In genomic region chr7:134686782-134687181, GRCh38 we compare ENCODE assay signal across 9 cellular contexts. TPM values are rescaled to one million over a fixed set of nuclear protein-coding genes. Genes with fewer than 3 reads are reported as not detected.
A peak's percentile ranks its signal among the peaks of the same experiment; 100 is the strongest.
DNase-seq lines count a peak whose midpoint lies in the region; ATAC-seq and TF ChIP-seq lines count a peak whose summit lies in the region.
"Had no signal": no experiment of that assay in that cellular context is flagged by ENCODE, and none has a peak within 500 bp of the region (broad histone marks: within the 10 kb centered on the region; RNA-seq: fewer than 3 reads in every experiment).

No MANE protein-coding gene starts in this region.

- H3K36me3 Mint-ChIP-seq in GM23338 (ENCODE audit: low read depth) (no peaks in the 10 kb centered on the region), progenitor cell of endocrine pancreas (ENCODE audit: insufficient read depth) (no peaks in the 10 kb centered on the region)

- CTCF ChIA-PET in Panc1 (lab: Charles Lee) = interaction anchor here (0.8 kb wide), 1 partner anchor 259 kb away, joined by 6 read pairs; no protein-coding TSS in a partner anchor

- H3K27ac Mint-ChIP-seq in GM23338 (no peak overlapping the region), progenitor cell of endocrine pancreas (no peak overlapping the region)

- WGBS in esophagus squamous epithelium, 2 donors = 34 to 38% methylated on average over 6 of the region's 6 CpGs

- H4K20me1 ChIP-seq in GM23338 (replicated peaks; ENCODE audit: insufficient read depth) = no peaks in the 10 kb centered on the region

- H3K4me3 ChIP-seq in GM23338 (no peak overlapping the region), Panc1 (ENCODE audit: low read depth in 2 of 2, low read length in 2 of 2) (no peak overlapping the region), esophagus squamous epithelium (no peak overlapping the region)

- H3K27me3 Mint-ChIP-seq in GM23338 (ENCODE audit: insufficient read depth, low read depth, poor library complexity) (peaks cover 3% of the 10 kb centered on the region), progenitor cell of endocrine pancreas (no peaks in the 10 kb centered on the region)

- H3K4me3 Mint-ChIP-seq in GM23338 = no peak overlapping the region
- H3K4me3 Mint-ChIP-seq in progenitor cell of endocrine pancreas (ENCODE audit: low read depth) = no peak overlapping the region

- no peak for TF ChIP-seq POLR2A in esophagus squamous epithelium (IDR thresholded peaks at IDR 0.05)

- H3K27me3 ChIP-seq in GM23338 (ENCODE audit: insufficient read depth) (no peaks in the 10 kb centered on the region), Panc1 (ENCODE audit: control insufficient read depth, insufficient read depth, low read length) (no peaks in the 10 kb centered on the region), esophagus squamous epithelium (no peaks in the 10 kb centered on the region)

- BruUV-seq in Panc1 (replicated peaks; lab: Mats Ljungman, UMichigan) = no TSS peak

- no peak; the same call in 2 of the 3 replicates for ATAC-seq in GM23338
- ATAC-seq in Panc1 = peak; percentile 57
- no peak for ATAC-seq in GM19397 (IDR thresholded peaks at IDR 0.05; ENCODE audit: unreplicated experiment)
- ATAC-seq in GM18517 (IDR thresholded peaks at IDR 0.05; ENCODE audit: unreplicated experiment) = no peak

- no peaks in the 10 kb centered on the region for H3K9me2 ChIP-seq in GM23338 (ENCODE audit: insufficient read depth)

- H3K36me3 ChIP-seq in GM23338 (ENCODE audit: insufficient read depth) = no peaks in the 10 kb centered on the region
- H3K36me3 ChIP-seq in Panc1 (ENCODE audit: control insufficient read depth, insufficient read depth, low read length) = no peaks in the 10 kb centered on the region
- no peaks in the 10 kb centered on the region for H3K36me3 ChIP-seq in esophagus squamous epithelium

- no peak overlapping the region for H3K4me2 ChIP-seq in GM23338

- H3K27ac ChIP-seq in GM23338 (ENCODE audit: low read depth) (no peak overlapping the region), Panc1 (ENCODE audit: low read length) (no peak overlapping the region), esophagus squamous epithelium (no peak overlapping the region)

- H3K9me3 ChIP-seq in Panc1 (ENCODE audit: control insufficient read depth, insufficient read depth, low read depth, low read length) (no peaks in the 10 kb centered on the region), esophagus squamous epithelium (no peaks in the 10 kb centered on the region)

- no peaks in the 10 kb centered on the region for H3F3A ChIP-seq in GM23338 (replicated peaks; ENCODE audit: low read depth)

- in situ Hi-C loops in Panc1 (cut with HindIII; ENCODE audit: low pct_unique_long_range_greater_than_20kb, low sequenced_read_pairs) = no loop called here

- no peaks in the 10 kb centered on the region for H3K79me2 ChIP-seq in GM23338 (replicated peaks; ENCODE audit: insufficient read depth)

- H3K4me1 ChIP-seq in GM23338 (ENCODE audit: insufficient read depth) = no peaks in the 10 kb centered on the region
- H3K4me1 ChIP-seq in Panc1 (ENCODE audit: control insufficient read depth, insufficient read depth, low read length) = no peaks in the 10 kb centered on the region
- H3K4me1 ChIP-seq in esophagus squamous epithelium = peaks cover 0 to 17% (median 13%) of the 10 kb centered on the region in 3 donors

- POLR2A ChIA-PET in Panc1 (lab: Charles Lee) = no interaction called here

- intact Hi-C loops in Panc1 (cut with micrococcal nuclease; ENCODE audit: unreplicated experiment) = loop anchor here (5.0 kb wide), 1 partner anchor 256 kb away; no protein-coding TSS in a partner anchor
- intact Hi-C loops in esophagus squamous epithelium (cut with DNase I) = loop anchor here (10.0 kb wide), 1 partner anchor 478 kb away; no protein-coding TSS in a partner anchor

- peak in 1 of 2 experiments; percentile 8; a peak in 1 of 4 replicates for TF ChIP-seq CTCF in GM23338 (conservative IDR thresholded peaks at IDR 0.05; ENCODE audit: low read depth in 2 of 2)
- peak; percentile 33 for TF ChIP-seq CTCF in Panc1 (IDR thresholded peaks at IDR 0.05)
- TF ChIP-seq CTCF in esophagus squamous epithelium (IDR thresholded peaks at IDR 0.05) = peak in 4 of 6 experiments; percentile 19 to 44 (median 22)
- peak; percentile 19 for TF ChIP-seq CTCF in progenitor cell of endocrine pancreas (IDR thresholded peaks at IDR 0.05; ENCODE audit: unreplicated experiment)

- H3K9me3 Mint-ChIP-seq in GM23338 (no peaks in the 10 kb centered on the region), progenitor cell of endocrine pancreas (ENCODE audit: low read depth) (no peaks in the 10 kb centered on the region)

- peaks cover 2% of the 10 kb centered on the region; the same call in 2 of the 3 replicates for H3K4me1 Mint-ChIP-seq in GM23338
- H3K4me1 Mint-ChIP-seq in progenitor cell of endocrine pancreas (ENCODE audit: low read depth) = peaks cover 2% of the 10 kb centered on the region

- H2AFZ ChIP-seq in GM23338 = no peak overlapping the region

- DNase-seq in GM23338 (ENCODE audit: low spot score) (peak; percentile 32), Panc1 (ENCODE audit: low read depth, low spot score) (no peak), esophagus squamous epithelium (lab: John Stamatoyannopoulos, UW) (no peak), progenitor cell of endocrine pancreas (ENCODE audit: low spot score, unreplicated experiment) (no peak), nucleus accumbens (lab: John Stamatoyannopoulos, UW) (no peak), NCI-H187 (lab: John Stamatoyannopoulos, UW) (no peak)
- DNase-seq: H7 had no signal

TF ChIP-seq in GM23338, 12 proteins besides CTCF, POLR2A, EP300 and RAD21 (continues in another document):
- TF ChIP-seq JUNB (IDR thresholded peaks at IDR 0.05; ENCODE audit: unreplicated experiment) (no peak), ZNF114 (CRISPR knock-in tag; IDR thresholded peaks at IDR 0.05) (no peak), STAT1 (IDR thresholded peaks at IDR 0.05; ENCODE audit: unreplicated experiment) (no peak), NANOG (IDR thresholded peaks at IDR 0.05; ENCODE audit: borderline replicate concordance) (no peak), REST (IDR thresholded peaks at IDR 0.05; ENCODE audit: unreplicated experiment) (no peak), CREB1 (CRISPR knock-in tag; IDR thresholded peaks at IDR 0.05; ENCODE audit: low read depth) (no peak), ETS1 (IDR thresholded peaks at IDR 0.05) (no peak), EZH2 (IDR thresholded peaks at IDR 0.05; ENCODE audit: low read depth, unreplicated experiment) (no peak), POLR2AphosphoS5 (IDR thresholded peaks at IDR 0.05; ENCODE audit: low read depth) (no peak)

RNA-seq across cellular contexts. Expression of gene BPGM, which starts 40.1 kb away (rescaled TPM):
- total RNA-seq in GM23338 (2014; rRNA removed; shearing (Covaris generic)) = 16.8 and 16.9 TPM in 2 replicates
- 16.5 and 16.9 TPM in 2 replicates for polyA plus RNA-seq in GM23338 (2016; fragmentation: Nextera tagmentation; extraction: Ambion mirVana)
- total RNA-seq in Panc1 (2021; ENCODE audit: unreplicated experiment) (10.7 TPM), esophagus squamous epithelium (10 to 100 TPM in 2 of 4 donors, 1 to 10 TPM in 2; 4.4 to 16.8 (median 11.3) TPM), progenitor cell of endocrine pancreas (20.5 and 22.8 TPM in 2 replicates)
- 8.6 TPM for polyA plus RNA-seq in Panc1 (2012; ENCODE audit: insufficient read length)
